ENCODE assay signal across 25 cellular contexts in the genomic region with DNA sequence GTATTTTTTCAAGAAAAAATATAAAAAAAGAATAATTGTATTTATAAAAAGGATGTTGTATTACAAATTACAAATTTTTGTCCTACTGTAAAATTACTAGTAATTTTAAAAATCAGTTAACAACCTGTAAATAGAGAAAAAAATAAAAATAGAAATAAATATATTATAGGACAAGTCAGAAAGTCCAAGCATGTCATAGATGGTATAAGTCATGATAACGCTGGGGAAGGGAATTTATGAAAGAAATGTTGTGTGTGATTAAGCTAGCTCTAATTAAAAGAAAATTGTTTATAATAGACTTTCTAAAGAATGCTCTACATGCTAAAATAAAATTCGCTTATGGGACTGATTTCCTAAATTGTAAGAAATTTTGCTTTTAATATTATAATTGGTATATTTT.
"Had no signal": no experiment of that assay in that cellular context is flagged by ENCODE, and none has a peak within 500 bp of the region (broad histone marks: within the 10 kb centered on the region; RNA-seq: fewer than 3 reads in every experiment).

No MANE protein-coding gene starts in this region.

- FAIRE-seq: astrocyte had no signal

- H3K27me3 Mint-ChIP-seq: activated CD4-positive, alpha-beta memory T cell treated with anti-CD3 and anti-CD28 coated beads, Interleukin-2, amount 10 ng/mL, durations not matched to agents 7 days and 5 days; activated CD4-positive, alpha-beta T cell treated with anti-CD3 and anti-CD28 coated beads, Interleukin-2, amount 10 ng/mL, durations not matched to agents 7 days and 5 days; activated naive CD4-positive, alpha-beta T cell treated with anti-CD3 and anti-CD28 coated beads, Interleukin-2, amount 10 ng/mL, durations not matched to agents 7 days and 5 days; activated naive CD8-positive, alpha-beta T cell treated with anti-CD3 and anti-CD28 coated beads, Interleukin-2, amount 10 ng/mL, durations not matched to agents 7 days and 5 days; activated T-cell treated with anti-CD3 and anti-CD28 coated beads, Interleukin-2, amount 50 U/mL, for 24 hours; type B pancreatic cell had no signal

- H3K27me3 ChIP-seq: foreskin keratinocyte, heart right ventricle, left lung, neutrophil, right lobe of liver, testis, vagina had no signal

- H3K27ac ChIP-seq: foreskin keratinocyte, heart right ventricle, left lung, neutrophil, right lobe of liver, testis, vagina had no signal

- ATAC-seq: esophagus mucosa, foreskin keratinocyte, heart right ventricle, left lung, right lobe of liver, WTC11 had no signal

- H3K9me3 ChIP-seq: neutrophil, right lobe of liver, testis, vagina had no signal

- H3K4me3 ChIP-seq: heart right ventricle, left lung, lung, right lobe of liver, testis, vagina had no signal

- H3K36me3 Mint-ChIP-seq: activated naive CD4-positive, alpha-beta T cell treated with anti-CD3 and anti-CD28 coated beads, Interleukin-2, amount 10 ng/mL, durations not matched to agents 7 days and 5 days; activated naive CD8-positive, alpha-beta T cell treated with anti-CD3 and anti-CD28 coated beads, Interleukin-2, amount 10 ng/mL, durations not matched to agents 7 days and 5 days; type B pancreatic cell had no signal

- H3K4me3 Mint-ChIP-seq: activated CD4-positive, alpha-beta memory T cell treated with anti-CD3 and anti-CD28 coated beads, Interleukin-2, amount 10 ng/mL, durations not matched to agents 7 days and 5 days; activated CD4-positive, alpha-beta T cell treated with anti-CD3 and anti-CD28 coated beads, Interleukin-2, amount 10 ng/mL, durations not matched to agents 7 days and 5 days; activated naive CD4-positive, alpha-beta T cell treated with anti-CD3 and anti-CD28 coated beads, Interleukin-2, amount 10 ng/mL, durations not matched to agents 7 days and 5 days; activated naive CD8-positive, alpha-beta T cell treated with anti-CD3 and anti-CD28 coated beads, Interleukin-2, amount 10 ng/mL, durations not matched to agents 7 days and 5 days; activated T-cell treated with anti-CD3 and anti-CD28 coated beads, Interleukin-2, amount 50 U/mL, for 24 hours; nephron; type B pancreatic cell; WTC11 had no signal

- H3K27ac Mint-ChIP-seq: activated CD4-positive, alpha-beta memory T cell treated with anti-CD3 and anti-CD28 coated beads, Interleukin-2, amount 10 ng/mL, durations not matched to agents 7 days and 5 days; activated CD4-positive, alpha-beta T cell treated with anti-CD3 and anti-CD28 coated beads, Interleukin-2, amount 10 ng/mL, durations not matched to agents 7 days and 5 days; activated naive CD4-positive, alpha-beta T cell treated with anti-CD3 and anti-CD28 coated beads, Interleukin-2, amount 10 ng/mL, durations not matched to agents 7 days and 5 days; activated naive CD8-positive, alpha-beta T cell treated with anti-CD3 and anti-CD28 coated beads, Interleukin-2, amount 10 ng/mL, durations not matched to agents 7 days and 5 days; activated T-cell treated with anti-CD3 and anti-CD28 coated beads, Interleukin-2, amount 50 U/mL, for 24 hours; nephron; type B pancreatic cell; WTC11 had no signal

- H3K4me1 ChIP-seq: foreskin keratinocyte, heart right ventricle, left lung, testis, vagina had no signal

- DNase-seq: activated CD4-positive, alpha-beta memory T cell treated with anti-CD3 and anti-CD28 coated beads, Interleukin-2, amount 10 ng/mL, durations not matched to agents 7 days and 5 days; activated CD4-positive, alpha-beta T cell treated with anti-CD3 and anti-CD28 coated beads for 1 hour; activated CD4-positive, alpha-beta T cell treated with anti-CD3 and anti-CD28 coated beads, Interleukin-2, amount 10 ng/mL, durations not matched to agents 7 days and 5 days; activated CD8-positive, alpha-beta memory T cell treated with anti-CD3 and anti-CD28 coated beads, Interleukin-2, amount 50 U/mL, for 48 hours; activated gamma-delta T cell; activated naive CD4-positive, alpha-beta T cell treated with anti-CD3 and anti-CD28 coated beads, Interleukin-2, amount 10 ng/mL, durations not matched to agents 7 days and 5 days; activated naive CD8-positive, alpha-beta T cell treated with anti-CD3 and anti-CD28 coated beads, Interleukin-2, amount 10 ng/mL, durations not matched to agents 7 days and 5 days; activated T-cell treated with anti-CD3 and anti-CD28 coated beads, Interleukin-2, amount 50 U/mL, for 24 hours; amniotic stem cell; caudate nucleus; heart right ventricle; left lung; right lobe of liver; stimulated activated CD4-positive, alpha-beta T cell treated with anti-CD3 and anti-CD28 coated beads, Interleukin-2, amount 100 ng/mL, for 48 hours; stimulated activated naive CD4-positive, alpha-beta T cell treated with Interleukin-2 at 50 U/mL for 16 hours; testis had no signal

- H3K4me1 Mint-ChIP-seq: activated CD4-positive, alpha-beta memory T cell treated with anti-CD3 and anti-CD28 coated beads, Interleukin-2, amount 10 ng/mL, durations not matched to agents 7 days and 5 days; activated CD4-positive, alpha-beta T cell treated with anti-CD3 and anti-CD28 coated beads, Interleukin-2, amount 10 ng/mL, durations not matched to agents 7 days and 5 days; activated naive CD4-positive, alpha-beta T cell treated with anti-CD3 and anti-CD28 coated beads, Interleukin-2, amount 10 ng/mL, durations not matched to agents 7 days and 5 days; activated naive CD8-positive, alpha-beta T cell treated with anti-CD3 and anti-CD28 coated beads, Interleukin-2, amount 10 ng/mL, durations not matched to agents 7 days and 5 days; nephron; WTC11 had no signal

- H3K36me3 ChIP-seq: heart right ventricle, left lung, neutrophil, right lobe of liver, vagina had no signal
